In genomic region chr1:211416628-211417323, GRCh38 we compare ENCODE assay signal across 8 cellular contexts.
A peak's percentile ranks its signal among the peaks of the same experiment; 100 is the strongest.
DNase-seq lines count a peak whose midpoint lies in the region; ATAC-seq and TF ChIP-seq lines count a peak whose summit lies in the region.
"Not testable (repeated sequence)": the region's sequence is repeated elsewhere in the genome, so short reads cannot be mapped to it uniquely, and the experiment has no call there.

No MANE protein-coding gene starts in this region.

- H3K18ac ChIP-seq in H9 (ENCODE audit: insufficient read length, low read depth, low read length) (peak overlapping the region; percentile 79), neuronal stem cell (ENCODE audit: low read length) (peak overlapping the region; percentile 76)

- H3K4me1 Mint-ChIP-seq in H9 (peaks cover 21 to 24% of the 10 kb centered on the region in 2 experiments), IgD-negative memory B cell (peaks cover 10 to 14% (median 11%) of the 10 kb centered on the region in 3 donors)

- not testable (repeated sequence) for H3K23me2 ChIP-seq in H9 (ENCODE audit: insufficient read length, low read depth, low read length, poor library complexity, severe bottlenecking)

- H3K4me2 ChIP-seq in H9 (ENCODE audit: insufficient read depth, insufficient read length, low read length) (peak overlapping the region; percentile 66), neuronal stem cell (ENCODE audit: insufficient read depth, low read length, poor library complexity, severe bottlenecking) (peak overlapping the region; percentile 44)

- H3K27ac ChIP-seq in H9 (ENCODE audit: insufficient read length, low read depth, low read length); neuronal stem cell (replicated peaks; ENCODE audit: low read length): not testable (repeated sequence)

- H3K27me3 Mint-ChIP-seq in H9 (ENCODE audit: low read depth); IgD-negative memory B cell: not testable (repeated sequence)

- not testable (repeated sequence) for H3K27ac Mint-ChIP-seq in H9
- peak overlapping the region in 1 of 3 donors; percentile 74 for H3K27ac Mint-ChIP-seq in IgD-negative memory B cell

- not testable (repeated sequence) for H3K23ac ChIP-seq in H9 (ENCODE audit: insufficient read length, low read depth, low read length); neuronal stem cell (ENCODE audit: low read depth, low read length, poor library complexity)

- peaks cover 5 to 26% (median 7%) of the 10 kb centered on the region in 3 experiments; a peak in 6 of 7 replicates for H3K36me3 Mint-ChIP-seq in H9 (ENCODE audit: insufficient read depth in 1 of 3, low read depth in 3 of 3)
- not testable (repeated sequence) for H3K36me3 Mint-ChIP-seq in IgD-negative memory B cell

- H3K4me1 ChIP-seq in H9 (ENCODE audit: insufficient read depth, low read length): not testable (repeated sequence)
- H3K4me1 ChIP-seq in neuronal stem cell (ENCODE audit: control insufficient read depth in 2 of 2, insufficient read depth in 1 of 2, low read depth in 1 of 2, low read length in 2 of 2): peaks cover 0 to 13% of the 10 kb centered on the region in 2 donors

- not testable (repeated sequence) for H3T11ph ChIP-seq in H9 (ENCODE audit: low read length)

- DNase-seq in ELR (ENCODE audit: low read depth) (peak; percentile 78), H9 (peak; percentile 78), T-helper 2 cell (peak; percentile 5 to 68 (median 12)), glomerular visceral epithelial cell (ENCODE audit: extremely low spot score) (peak; percentile 81)
- DNase-seq in activated naive CD8-positive, alpha-beta T cell treated with anti-CD3 and anti-CD28 coated beads, Interleukin-2, amount 50 U/mL, for 16 hours (ENCODE audit: low read depth, low spot score): peak; percentile 2
- not testable (repeated sequence) for DNase-seq in neuronal stem cell (ENCODE audit: low spot score)
- peak; percentile 60 for DNase-seq in stimulated activated naive CD8-positive, alpha-beta T cell treated with anti-CD3 and anti-CD28 coated beads, Interleukin-15, Interleukin-2, amounts not matched to agents 100 U/mL and 50 U/mL, for 24 hours

- H4K91ac ChIP-seq in H9 (ENCODE audit: insufficient read length, low read depth, low read length); neuronal stem cell (ENCODE audit: low read depth, low read length, poor library complexity): not testable (repeated sequence)

- peak overlapping the region; percentile 75; the same call in 1 of the 2 replicates for H3K14ac ChIP-seq in H9 (ENCODE audit: insufficient read depth, low read length)
- H3K14ac ChIP-seq in neuronal stem cell (ENCODE audit: low read length): not testable (repeated sequence)

- not testable (repeated sequence) for H2AFZ ChIP-seq in H9 (ENCODE audit: low read length); neuronal stem cell (ENCODE audit: low read length)

- H3K4me3 Mint-ChIP-seq in H9 (peak overlapping the region; percentile 49 to 52), IgD-negative memory B cell (peak overlapping the region; percentile 75 to 87 (median 81))

- peak overlapping the region in 1 of 2 donors; percentile 74 for H3K4me3 ChIP-seq in neuronal stem cell (ENCODE audit: low read length in 2 of 2)

- not testable (repeated sequence) for H3K27me3 ChIP-seq in H9 (ENCODE audit: insufficient read depth, low read length); neuronal stem cell (ENCODE audit: control insufficient read depth in 3 of 3, insufficient read depth in 3 of 3, low read depth in 1 of 3, low read length in 3 of 3)

- H3K9ac ChIP-seq in H9 (ENCODE audit: extremely low read depth, insufficient read length, low read length) (peak overlapping the region; percentile 23), neuronal stem cell (ENCODE audit: low read depth, low read length, poor library complexity) (peak overlapping the region; percentile 21)

- not testable (repeated sequence) for H2BK20ac ChIP-seq in H9 (ENCODE audit: low read depth, low read length, poor library complexity, severe bottlenecking)

- not testable (repeated sequence) for H4K20me1 ChIP-seq in H9 (ENCODE audit: control insufficient read depth, insufficient read depth, insufficient read length)

- WGBS in H9 (ENCODE audit: extremely low coverage, insufficient read length, low lambda C conversion rate): no CpG with 5 or more reads among the region's 46 CpGs
- WGBS in neuronal stem cell (ENCODE audit: extremely low coverage in 2 of 2, insufficient read length in 2 of 2, insufficient replicate concordance in 1 of 2), 2 donors: no CpG with 5 or more reads among the region's 46 CpGs

- not testable (repeated sequence) for H2BK5ac ChIP-seq in H9 (ENCODE audit: insufficient read length, low read length); neuronal stem cell (ENCODE audit: low read length)

- not testable (repeated sequence) for H3K79me2 ChIP-seq in H9 (ENCODE audit: insufficient read depth, low read length)

- H3K9me3 Mint-ChIP-seq in H9: peaks cover 3 to 15% of the 10 kb centered on the region in 2 experiments; a peak in 2 of 5 replicates
- H3K9me3 Mint-ChIP-seq in IgD-negative memory B cell: not testable (repeated sequence)

- H2AK5ac ChIP-seq in H9 (ENCODE audit: insufficient read length, low read length); neuronal stem cell (ENCODE audit: low read depth, low read length): not testable (repeated sequence)

- H3K4ac ChIP-seq in H9 (ENCODE audit: low read depth, low read length); neuronal stem cell (ENCODE audit: low read length): not testable (repeated sequence)

- H3K9me3 ChIP-seq in H9 (ENCODE audit: control insufficient read depth, low read depth, low read length); neuronal stem cell (replicated peaks in 1 of 2; ENCODE audit: control insufficient read depth in 2 of 2, insufficient read depth in 1 of 2, low read depth in 1 of 2, low read length in 2 of 2): not testable (repeated sequence)

- not testable (repeated sequence) for H2BK12ac ChIP-seq in H9 (ENCODE audit: insufficient read length, low read depth, low read length); neuronal stem cell (ENCODE audit: low read length)

- H3K36me3 ChIP-seq in neuronal stem cell (replicated peaks in 1 of 2; ENCODE audit: control insufficient read depth in 2 of 2, insufficient read depth in 2 of 2, low read length in 2 of 2): not testable (repeated sequence)

- H4K5ac ChIP-seq in H9 (ENCODE audit: insufficient read length, low read depth, low read length): not testable (repeated sequence)

- H2BK15ac ChIP-seq in H9 (ENCODE audit: low read depth, low read length); neuronal stem cell (ENCODE audit: low read length): not testable (repeated sequence)

- TF ChIP-seq CTCF in H9 (conservative IDR thresholded peaks at IDR 0.05): not testable (repeated sequence)

- ATAC-seq in stimulated activated naive CD8-positive, alpha-beta T cell treated with anti-CD3 and anti-CD28 coated beads, Interleukin-15, Interleukin-2, amounts not matched to agents 100 U/mL and 50 U/mL, for 24 hours: peak; percentile 67

- H4K8ac ChIP-seq in H9 (replicated peaks; ENCODE audit: insufficient read length, low read depth, low read length); neuronal stem cell (ENCODE audit: low read depth, low read length): not testable (repeated sequence)

- H3K56ac ChIP-seq in H9 (ENCODE audit: insufficient read length, low read depth, low read length): not testable (repeated sequence)

- H2BK120ac ChIP-seq in H9 (ENCODE audit: low read depth, low read length, poor library complexity, severe bottlenecking); neuronal stem cell (ENCODE audit: low read depth, low read length): not testable (repeated sequence)

- not testable (repeated sequence) for H3K79me1 ChIP-seq in H9 (ENCODE audit: insufficient read depth, low read depth, low read length, poor library complexity, severe bottlenecking); neuronal stem cell (ENCODE audit: low read depth, low read length)
